ENCODE assay signal across 20 cellular contexts in the genomic region with DNA sequence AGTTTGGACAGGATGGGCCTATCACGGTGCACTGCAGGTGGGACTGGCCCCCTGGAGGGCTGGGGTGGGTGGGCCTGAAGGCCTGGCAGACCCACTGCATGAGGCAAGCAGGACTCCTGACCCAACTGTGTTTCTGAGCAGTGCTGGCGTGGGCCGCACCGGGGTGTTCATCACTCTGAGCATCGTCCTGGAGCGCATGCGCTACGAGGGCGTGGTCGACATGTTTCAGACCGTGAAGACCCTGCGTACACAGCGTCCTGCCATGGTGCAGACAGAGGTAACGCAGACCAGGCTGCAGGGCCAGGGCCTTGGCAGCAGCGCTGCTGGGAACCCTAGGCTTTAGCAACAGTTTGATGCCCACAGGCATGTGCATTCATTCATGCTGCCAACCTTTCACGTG.
"Had no signal": no experiment of that assay in that cellular context is flagged by ENCODE, and none has a peak within 500 bp of the region (broad histone marks: within the 10 kb centered on the region; RNA-seq: fewer than 3 reads in every experiment).

No MANE protein-coding gene starts in this region.

- H3K9ac ChIP-seq: KMS-11 had no signal

- H3K4me2 ChIP-seq: KMS-11 had no signal

- H3K4me3 ChIP-seq: MG63 had no signal

- DNase-seq: activated CD4-positive, alpha-beta T cell treated with anti-CD3 and anti-CD28 coated beads for 48 hours; activated CD4-positive, alpha-beta T cell treated with anti-CD3 and anti-CD28 coated beads, Interleukin-2, amount 50 U/mL, for 4 hours; activated CD4-positive, CD25-positive, alpha-beta regulatory T cell treated with anti-CD3 and anti-CD28 coated beads, Interleukin-2, amount 50 U/mL, for 72 hours; activated effector memory CD4-positive, alpha-beta T cell treated with anti-CD3 and anti-CD28 coated beads, Interleukin-2, amount 50 U/mL, for 16 hours; activated naive CD4-positive, alpha-beta T cell treated with Interleukin-2 at 50 U/mL for 16 hours; activated naive CD8-positive, alpha-beta T cell treated with anti-CD3 and anti-CD28 coated beads for 36 hours; activated T-cell treated with anti-CD3 and anti-CD28 coated beads, Interleukin-2, amount 50 U/mL, for 4 hours; MG63; MV-4-11; NCI-H1092 treated with DMSO at 0.1 percent for 48 hours; NCI-H1417 treated with DMSO at 0.1 percent for 48 hours; NCI-H1694; NCI-H2029 treated with DMSO at 0.1 percent for 48 hours; NCI-H510A treated with DMSO at 0.1 percent for 48 hours; NCI-H69; SHP77 treated with DMSO at 0.1 percent for 48 hours; T-helper 9 cell had no signal

- ATAC-seq: activated T-cell treated with anti-CD3 and anti-CD28 coated beads, Interleukin-2, amount 50 U/mL, for 4 hours; WTC11 had no signal

- H3K27me3 ChIP-seq: MG63 had no signal

- H3K36me3 ChIP-seq: MG63 had no signal

- H3K27ac ChIP-seq: KMS-11 had no signal

- FAIRE-seq: RCC 7860 had no signal

- H3K9me3 ChIP-seq: MG63 had no signal
